In genomic region chr6:170081556-170081955, GRCh38 we compare ENCODE assay signal across 14 cellular contexts.
DNase-seq lines count a peak whose midpoint lies in the region; ATAC-seq and TF ChIP-seq lines count a peak whose summit lies in the region.
"Had no signal": no experiment of that assay in that cellular context is flagged by ENCODE, and none has a peak within 500 bp of the region (broad histone marks: within the 10 kb centered on the region; RNA-seq: fewer than 3 reads in every experiment).

No MANE protein-coding gene starts in this region.

- H3K27ac ChIP-seq in left ventricle myocardium inferior (replicated peaks): no peak overlapping the region

- no peaks in the 10 kb centered on the region for H3K9me3 ChIP-seq in left ventricle myocardium inferior (replicated peaks)

- H3K36me3 Mint-ChIP-seq in type B pancreatic cell: no peaks in the 10 kb centered on the region
- H3K36me3 Mint-ChIP-seq in WTC11: peaks cover 9% of the 10 kb centered on the region

- H3K4me1 ChIP-seq in left ventricle myocardium inferior: no peaks in the 10 kb centered on the region

- no peak overlapping the region for H3K27ac Mint-ChIP-seq in type B pancreatic cell
- H3K27ac Mint-ChIP-seq in WTC11: no peak overlapping the region

- intact Hi-C loops in Right ventricle myocardium inferior (cut with DNase I) (no loop called here), left ventricle myocardium inferior (cut with micrococcal nuclease) (no loop called here), posterior vena cava (cut with DNase I) (no loop called here)

- no peak for ATAC-seq in Right ventricle myocardium inferior
- ATAC-seq in WTC11: no peak

- no peak for TF ChIP-seq CTCF in left ventricle myocardium inferior (IDR thresholded peaks at IDR 0.05; ENCODE audit: borderline replicate concordance)
- no peak for TF ChIP-seq CTCF in type B pancreatic cell (conservative IDR thresholded peaks at IDR 0.05)
- TF ChIP-seq CTCF in WTC11 (IDR thresholded peaks at IDR 0.05): no peak

- H3K4me3 ChIP-seq in left ventricle myocardium inferior: no peak overlapping the region

- H3K4me3 Mint-ChIP-seq in type B pancreatic cell (no peak overlapping the region), WTC11 (no peak overlapping the region)

- CTCF ChIA-PET in WTC11 (lab: Charles Lee): no interaction called here

- peaks cover 3% of the 10 kb centered on the region for H3K4me1 Mint-ChIP-seq in type B pancreatic cell (ENCODE audit: unreplicated experiment)
- no peaks in the 10 kb centered on the region for H3K4me1 Mint-ChIP-seq in WTC11

- POLR2A ChIA-PET in WTC11 (lab: Charles Lee): no interaction called here

- H3K36me3 ChIP-seq in left ventricle myocardium inferior: no peaks in the 10 kb centered on the region

- H3K27me3 ChIP-seq in left ventricle myocardium inferior (ENCODE audit: low read depth): peaks cover 16% of the 10 kb centered on the region

- H3K9me3 Mint-ChIP-seq in type B pancreatic cell (peaks cover 5% of the 10 kb centered on the region), WTC11 (peaks cover 17% of the 10 kb centered on the region)

- H3K27me3 Mint-ChIP-seq in type B pancreatic cell (peaks cover 22% of the 10 kb centered on the region), WTC11 (ENCODE audit: low read depth) (no peaks in the 10 kb centered on the region; the same call in 1 of the 2 replicates)

- DNase-seq in Right ventricle myocardium inferior (ENCODE audit: missing footprints) (peak; percentile 26), left ventricle myocardium inferior (no peak), posterior vena cava (ENCODE audit: low spot score) (peak; percentile 7), type B pancreatic cell (ENCODE audit: extremely low spot score, unreplicated experiment) (peak; percentile 32), WTC11 (ENCODE audit: low spot score) (no peak), NCI-H526 treated with DMSO at 0.1 percent for 48 hours (lab: John Stamatoyannopoulos, UW) (no peak), Kasumi-1 (lab: John Stamatoyannopoulos, UW) (no peak)
- peak; percentile 35 for DNase-seq in activated CD8-positive, alpha-beta memory T cell treated with anti-CD3 and anti-CD28 coated beads, Interleukin-2, amount 50 U/mL, for 48 hours
- DNase-seq: ACHN, AML-193, COR-L47, EL, NCI-H226, SHP77 treated with DMSO at 0.1 percent for 48 hours had no signal

TF ChIP-seq in WTC11, 78 proteins besides CTCF, POLR2A, EP300 and RAD21 (continues in another document):
- TF ChIP-seq ZNF281 (CRISPR knock-in tag; IDR thresholded peaks at IDR 0.05) (no peak), FOXP1 (CRISPR knock-in tag; IDR thresholded peaks at IDR 0.05; ENCODE audit: borderline replicate concordance) (no peak), ZNF423 (CRISPR knock-in tag; IDR thresholded peaks at IDR 0.05) (no peak), AR (CRISPR knock-in tag; IDR thresholded peaks at IDR 0.05) (no peak), USF1 (CRISPR knock-in tag; IDR thresholded peaks at IDR 0.05) (no peak), ZNF396 (CRISPR knock-in tag; IDR thresholded peaks at IDR 0.05; ENCODE audit: borderline replicate concordance) (no peak), ELF4 (CRISPR knock-in tag; IDR thresholded peaks at IDR 0.05; ENCODE audit: low read depth) (no peak), ARID4B (CRISPR knock-in tag; IDR thresholded peaks at IDR 0.05; ENCODE audit: borderline replicate concordance) (no peak), E2F1 (CRISPR knock-in tag; IDR thresholded peaks at IDR 0.05) (no peak), ATF3 (CRISPR knock-in tag; conservative IDR thresholded peaks at IDR 0.05) (no peak), TCF7 (CRISPR knock-in tag; IDR thresholded peaks at IDR 0.05; ENCODE audit: low read depth) (no peak), ETV6 (CRISPR knock-in tag; IDR thresholded peaks at IDR 0.05) (no peak)

Comparison
In these comparisons a context has a peak if more than half of its experiments do, and no peak if none do; other contexts are left out.
1. DNase-seq: peak in Right ventricle myocardium inferior (single experiment), activated CD8-positive, alpha-beta memory T cell treated with anti-CD3 and anti-CD28 coated beads, Interleukin-2, amount 50 U/mL, for 48 hours (single experiment), posterior vena cava (single experiment) and type B pancreatic cell (single experiment); none in left ventricle myocardium inferior (single experiment), WTC11 (single experiment), NCI-H526 treated with DMSO at 0.1 percent for 48 hours (single experiment) and Kasumi-1 (0 of 2).